8 cellular contexts compared by ENCODE assay signal in genomic region chr2:241149675-241149924, GRCh38. TPM values are rescaled to one million over a fixed set of nuclear protein-coding genes. Genes with fewer than 3 reads are reported as not detected.
DNase-seq lines count a peak whose midpoint lies in the region; ATAC-seq and TF ChIP-seq lines count a peak whose summit lies in the region.

No MANE protein-coding gene starts in this region.

- no peaks in the 10 kb centered on the region for H4K20me1 ChIP-seq in hepatocyte (ENCODE audit: insufficient read depth, poor library complexity, severe bottlenecking)

- H3K4me3 ChIP-seq in GM06990 (replicated peaks; ENCODE audit: low read depth, low read length): peak overlapping the region; percentile 86
- peak overlapping the region; percentile 87 for H3K4me3 ChIP-seq in HFF-Myc (replicated peaks; ENCODE audit: low read depth, low read length)
- H3K4me3 ChIP-seq in hepatocyte: peak overlapping the region; percentile 84

- H3K9me2 ChIP-seq in hepatocyte (replicated peaks; ENCODE audit: insufficient read depth): no peaks in the 10 kb centered on the region

- H3K9me3 ChIP-seq in T-helper 17 cell (ENCODE audit: control insufficient read depth, low read length, poor library complexity, severe bottlenecking) (no peaks in the 10 kb centered on the region), hepatocyte (ENCODE audit: low read depth) (no peaks in the 10 kb centered on the region)

- no peaks in the 10 kb centered on the region for H3K9me3 Mint-ChIP-seq in stimulated activated naive B cell treated with anti-CD40 and anti-IgM and Interleukin-4, amounts not matched to agents 10 μg/mL and 1 μg/mL and 100 μg/mL, for 72 hours

- DNase-seq in GM06990 (ENCODE audit: extremely low read depth, insufficient read length) (no peak), HFF-Myc (ENCODE audit: extremely low read depth, low read depth) (no peak), T-helper 17 cell (no peak), hepatocyte (ENCODE audit: low spot score) (no peak), erythroblast (lab: John Stamatoyannopoulos, UW) (no peak), NCI-H446 (lab: John Stamatoyannopoulos, UW) (no peak)
- DNase-seq in stimulated activated naive B cell treated with anti-CD40 and anti-IgM and Interleukin-4, amounts not matched to agents 10 μg/mL and 1 μg/mL and 100 μg/mL, for 72 hours: no peak

- TF ChIP-seq CTCF in GM06990 (IDR thresholded peaks at IDR 0.05; ENCODE audit: insufficient read depth, low read length, poor library complexity, severe bottlenecking): no peak
- no peak for TF ChIP-seq CTCF in HFF-Myc (IDR thresholded peaks at IDR 0.05; ENCODE audit: low read depth, low read length, missing control alignments)
- TF ChIP-seq CTCF in hepatocyte (IDR thresholded peaks at IDR 0.05; ENCODE audit: poor library complexity): no peak

- peak overlapping the region; percentile 99 for H3K27ac Mint-ChIP-seq in T-helper 17 cell
- H3K27ac Mint-ChIP-seq in stimulated activated naive B cell treated with anti-CD40 and anti-IgM and Interleukin-4, amounts not matched to agents 10 μg/mL and 1 μg/mL and 100 μg/mL, for 72 hours: peak overlapping the region; percentile 93

- no peak for TF ChIP-seq POLR2A in erythroblast (IDR thresholded peaks at IDR 0.05; ENCODE audit: low read length)

- WGBS in hepatocyte (ENCODE audit: low lambda C conversion rate, missing lambda C conversion rate): 2% methylated on average over 22 of the region's 23 CpGs

- peak overlapping the region; percentile 75 for H2AFZ ChIP-seq in hepatocyte

- H3K36me3 ChIP-seq in GM06990 (ENCODE audit: control insufficient read depth, insufficient read depth, low read length): peaks cover 2% of the 10 kb centered on the region; the same call in 1 of the 2 replicates
- H3K36me3 ChIP-seq in hepatocyte (replicated peaks; ENCODE audit: insufficient read depth, low read depth): no peaks in the 10 kb centered on the region

- peaks cover 9% of the 10 kb centered on the region for H3K79me2 ChIP-seq in hepatocyte

- ATAC-seq in T-helper 17 cell: no peak
- peak in 1 of 2 donors; percentile 22 for ATAC-seq in stimulated activated naive B cell treated with anti-CD40 and anti-IgM and Interleukin-4, amounts not matched to agents 10 μg/mL and 1 μg/mL and 100 μg/mL, for 72 hours (replicated peaks)
- no peak for ATAC-seq in esophagus mucosa

- peaks cover 6% of the 10 kb centered on the region for H3K36me3 Mint-ChIP-seq in T-helper 17 cell (ENCODE audit: low read depth)
- peaks cover 11 to 24% of the 10 kb centered on the region in 2 donors for H3K36me3 Mint-ChIP-seq in stimulated activated naive B cell treated with anti-CD40 and anti-IgM and Interleukin-4, amounts not matched to agents 10 μg/mL and 1 μg/mL and 100 μg/mL, for 72 hours

- no peaks in the 10 kb centered on the region for H3K27me3 Mint-ChIP-seq in T-helper 17 cell
- H3K27me3 Mint-ChIP-seq in stimulated activated naive B cell treated with anti-CD40 and anti-IgM and Interleukin-4, amounts not matched to agents 10 μg/mL and 1 μg/mL and 100 μg/mL, for 72 hours: no peaks in the 10 kb centered on the region

- peaks cover 41% of the 10 kb centered on the region for H3K4me1 Mint-ChIP-seq in T-helper 17 cell
- H3K4me1 Mint-ChIP-seq in stimulated activated naive B cell treated with anti-CD40 and anti-IgM and Interleukin-4, amounts not matched to agents 10 μg/mL and 1 μg/mL and 100 μg/mL, for 72 hours: peaks cover 35 to 55% of the 10 kb centered on the region in 2 donors

- H3K4me1 ChIP-seq in hepatocyte (ENCODE audit: insufficient read depth): no peaks in the 10 kb centered on the region

- no peak overlapping the region for H3K27ac ChIP-seq in hepatocyte

- no peaks in the 10 kb centered on the region for H3K27me3 ChIP-seq in GM06990 (replicated peaks; ENCODE audit: control insufficient read depth, insufficient read depth, low read length)
- no peaks in the 10 kb centered on the region for H3K27me3 ChIP-seq in hepatocyte

- peak overlapping the region; percentile 95 for H3K4me2 ChIP-seq in hepatocyte

- peak overlapping the region; percentile 100 for H3K4me3 Mint-ChIP-seq in T-helper 17 cell
- H3K4me3 Mint-ChIP-seq in stimulated activated naive B cell treated with anti-CD40 and anti-IgM and Interleukin-4, amounts not matched to agents 10 μg/mL and 1 μg/mL and 100 μg/mL, for 72 hours: peak overlapping the region; percentile 87 to 91

RNA-seq across cellular contexts. Expression of gene PASK, which starts 0.3 kb away (rescaled TPM):
- total RNA-seq in T-helper 17 cell (100 to 1,000 TPM; 108 to 163 TPM), hepatocyte (3.0 and 8.8 TPM in 2 replicates), esophagus mucosa (12.2 TPM)
- 2.5 and 2.6 TPM in 2 replicates for polyA plus RNA-seq in hepatocyte

RNA-seq across cellular contexts. Expression of gene PPP1R7, which starts 0.7 kb away (rescaled TPM):
- 10 to 100 TPM; 40.0 to 54.8 TPM for total RNA-seq in T-helper 17 cell
- 46.7 and 55.5 TPM in 2 replicates for total RNA-seq in hepatocyte
- polyA plus RNA-seq in hepatocyte: 84.9 and 86.9 TPM in 2 replicates
- total RNA-seq in esophagus mucosa: 74.7 TPM

RNA-seq across cellular contexts. Expression of gene ANO7, which starts 38.9 kb away (rescaled TPM):
- total RNA-seq in T-helper 17 cell: under 1 TPM; 0.16 to 0.20 TPM
- total RNA-seq in hepatocyte: 0.72 and 1.00 TPM in 2 replicates
- polyA plus RNA-seq in hepatocyte: 1.4 and 3.0 TPM in 2 replicates
- 0.12 TPM for total RNA-seq in esophagus mucosa

RNA-seq across cellular contexts. Expression of gene MTERF4, which starts 47.5 kb away (rescaled TPM):
- total RNA-seq in T-helper 17 cell (10 to 100 TPM; 66.7 to 82.9 TPM), hepatocyte (39.4 and 40.3 TPM in 2 replicates), esophagus mucosa (23.7 TPM)
- polyA plus RNA-seq in hepatocyte: 17.4 and 20.3 TPM in 2 replicates
